ENCODE assay signal across 11 cellular contexts in genomic region chr20:419556-420168, GRCh38. TPM values are rescaled to one million over a fixed set of nuclear protein-coding genes. Genes with fewer than 3 reads are reported as not detected.
A peak's percentile ranks its signal among the peaks of the same experiment; 100 is the strongest.
DNase-seq lines count a peak whose midpoint lies in the region; ATAC-seq and TF ChIP-seq lines count a peak whose summit lies in the region.
"Had no signal": no experiment of that assay in that cellular context is flagged by ENCODE, and none has a peak within 500 bp of the region (broad histone marks: within the 10 kb centered on the region; RNA-seq: fewer than 3 reads in every experiment).

No MANE protein-coding gene starts in this region.

- no peak overlapping the region for H3K9ac ChIP-seq in mammary epithelial cell (ENCODE audit: insufficient read depth, low read length)

- H3K4me3 Mint-ChIP-seq in MCF 10A (ENCODE audit: unreplicated experiment) (no peak overlapping the region), WTC11 (no peak overlapping the region)
- H3K4me3 Mint-ChIP-seq in activated naive CD8-positive, alpha-beta T cell treated with anti-CD3 and anti-CD28 coated beads, Interleukin-2, amount 10 ng/mL, durations not matched to agents 7 days and 5 days = no peak overlapping the region
- H3K4me3 Mint-ChIP-seq: activated CD8-positive, alpha-beta memory T cell treated with anti-CD3 and anti-CD28 coated beads, Interleukin-2, amount 10 ng/mL, durations not matched to agents 7 days and 5 days had no signal

- POLR2A ChIA-PET in MCF 10A (lab: Yijun Ruan, JAX) = interaction anchor here (1.0 kb wide), 1 partner anchor 10 kb away, joined by 3 read pairs; no protein-coding TSS in a partner anchor
- POLR2A ChIA-PET in activated naive CD8-positive, alpha-beta T cell treated with anti-CD3 and anti-CD28 coated beads, Interleukin-2, amount 10 ng/mL, durations not matched to agents 7 days and 5 days (lab: Charles Lee) = interaction anchor here (0.9 kb wide), 1 partner anchor 54 kb away, joined by 7 read pairs; no protein-coding TSS in a partner anchor
- POLR2A ChIA-PET in WTC11 (lab: Charles Lee) = interaction anchor here (1.0 kb wide), 1 partner anchor 12 kb away, joined by 5 read pairs; no protein-coding TSS in a partner anchor

- no peak for TF ChIP-seq POLR2A in spleen (IDR thresholded peaks at IDR 0.05)

- H2AFZ ChIP-seq in mammary epithelial cell (ENCODE audit: low read depth, low read length) = no peak overlapping the region

- dilution Hi-C loops in mammary epithelial cell (cut with HindIII; ENCODE audit: low sequenced_read_pairs) = no loop called here

- no peak overlapping the region for H3K4me3 ChIP-seq in mammary epithelial cell (replicated peaks in 1 of 3; ENCODE audit: insufficient read depth in 1 of 3, low read depth in 2 of 3, low read length in 3 of 3)
- H3K4me3 ChIP-seq in spleen = no peak overlapping the region
- H3K4me3 ChIP-seq: adrenal gland, gastroesophageal sphincter had no signal

- H3K27me3 ChIP-seq in mammary epithelial cell (ENCODE audit: insufficient read depth, low read length) (no peaks in the 10 kb centered on the region), spleen (replicated peaks in 1 of 7) (no peaks in the 10 kb centered on the region)
- H3K27me3 ChIP-seq: adrenal gland, gastroesophageal sphincter had no signal

- H3K36me3 ChIP-seq in mammary epithelial cell (ENCODE audit: insufficient read depth, low read length) = peaks cover 22% of the 10 kb centered on the region
- peaks cover 2 to 96% (median 68%) of the 10 kb centered on the region in 6 donors for H3K36me3 ChIP-seq in spleen

- H3K27ac ChIP-seq in mammary epithelial cell (ENCODE audit: insufficient read depth, low read depth, low read length) (no peak overlapping the region), spleen (peak overlapping the region in 2 of 8 donors; percentile 2 to 24)
- H3K27ac ChIP-seq: adrenal gland, gastroesophageal sphincter had no signal

- H3K9me3 Mint-ChIP-seq in MCF 10A (ENCODE audit: unreplicated experiment) (no peaks in the 10 kb centered on the region), WTC11 (no peaks in the 10 kb centered on the region)
- H3K9me3 Mint-ChIP-seq in activated naive CD8-positive, alpha-beta T cell treated with anti-CD3 and anti-CD28 coated beads, Interleukin-2, amount 10 ng/mL, durations not matched to agents 7 days and 5 days = no peaks in the 10 kb centered on the region

- ATAC-seq in activated naive CD8-positive, alpha-beta T cell treated with anti-CD3 and anti-CD28 coated beads, Interleukin-2, amount 10 ng/mL, durations not matched to agents 7 days and 5 days (ENCODE audit: low read depth) = peak; percentile 15
- ATAC-seq in WTC11 = no peak
- no peak for ATAC-seq in GM19023 (IDR thresholded peaks at IDR 0.05; ENCODE audit: unreplicated experiment)
- no peak for ATAC-seq in HG02884 (IDR thresholded peaks at IDR 0.05; ENCODE audit: unreplicated experiment)
- ATAC-seq: activated CD8-positive, alpha-beta memory T cell treated with anti-CD3 and anti-CD28 coated beads, Interleukin-2, amount 10 ng/mL, durations not matched to agents 7 days and 5 days; gastroesophageal sphincter had no signal

- no peaks in the 10 kb centered on the region for H3K4me1 ChIP-seq in mammary epithelial cell (ENCODE audit: insufficient read depth, low read length)
- peaks cover 0 to 39% (median 26%) of the 10 kb centered on the region in 6 donors for H3K4me1 ChIP-seq in spleen
- H3K4me1 ChIP-seq: gastroesophageal sphincter had no signal

- H3K27ac Mint-ChIP-seq in MCF 10A (ENCODE audit: low read depth, unreplicated experiment) = no peak overlapping the region
- no peak overlapping the region for H3K27ac Mint-ChIP-seq in activated naive CD8-positive, alpha-beta T cell treated with anti-CD3 and anti-CD28 coated beads, Interleukin-2, amount 10 ng/mL, durations not matched to agents 7 days and 5 days
- H3K27ac Mint-ChIP-seq in WTC11 = no peak overlapping the region
- H3K27ac Mint-ChIP-seq: activated CD8-positive, alpha-beta memory T cell treated with anti-CD3 and anti-CD28 coated beads, Interleukin-2, amount 10 ng/mL, durations not matched to agents 7 days and 5 days had no signal

- H3K27me3 Mint-ChIP-seq in MCF 10A (ENCODE audit: insufficient read depth, unreplicated experiment) = no peaks in the 10 kb centered on the region
- H3K27me3 Mint-ChIP-seq in activated naive CD8-positive, alpha-beta T cell treated with anti-CD3 and anti-CD28 coated beads, Interleukin-2, amount 10 ng/mL, durations not matched to agents 7 days and 5 days = no peaks in the 10 kb centered on the region
- no peaks in the 10 kb centered on the region for H3K27me3 Mint-ChIP-seq in WTC11 (ENCODE audit: low read depth)
- H3K27me3 Mint-ChIP-seq: activated CD8-positive, alpha-beta memory T cell treated with anti-CD3 and anti-CD28 coated beads, Interleukin-2, amount 10 ng/mL, durations not matched to agents 7 days and 5 days had no signal

- intact Hi-C loops in mammary epithelial cell (cut with micrococcal nuclease) = no loop called here
- intact Hi-C loops in MCF 10A (cut with micrococcal nuclease) = no loop called here
- intact Hi-C loops in spleen (cut with DNase I; ENCODE audit: low total_unique reads) = no loop called here

- peaks cover 30% of the 10 kb centered on the region for H3K4me1 Mint-ChIP-seq in MCF 10A (ENCODE audit: insufficient read depth, unreplicated experiment)
- H3K4me1 Mint-ChIP-seq in activated naive CD8-positive, alpha-beta T cell treated with anti-CD3 and anti-CD28 coated beads, Interleukin-2, amount 10 ng/mL, durations not matched to agents 7 days and 5 days = peaks cover 23% of the 10 kb centered on the region
- H3K4me1 Mint-ChIP-seq in WTC11 = no peaks in the 10 kb centered on the region; the same call in 1 of the 2 replicates

- H3K36me3 Mint-ChIP-seq in MCF 10A (ENCODE audit: insufficient read depth, unreplicated experiment) = peaks cover 71% of the 10 kb centered on the region
- H3K36me3 Mint-ChIP-seq in activated naive CD8-positive, alpha-beta T cell treated with anti-CD3 and anti-CD28 coated beads, Interleukin-2, amount 10 ng/mL, durations not matched to agents 7 days and 5 days = peaks cover 39% of the 10 kb centered on the region
- H3K36me3 Mint-ChIP-seq in WTC11 = peaks cover 48% of the 10 kb centered on the region

- DNase-seq in mammary epithelial cell (peak; percentile 51), MCF 10A (ENCODE audit: unreplicated experiment) (no peak), NCI-H2081 treated with DMSO at 0.1 percent for 48 hours (lab: John Stamatoyannopoulos, UW) (peak; percentile 78), spleen (peak; percentile 78), WTC11 (ENCODE audit: low spot score) (no peak)
- no peak for DNase-seq in activated naive CD8-positive, alpha-beta T cell treated with anti-CD3 and anti-CD28 coated beads, Interleukin-2, amount 10 ng/mL, durations not matched to agents 7 days and 5 days
- DNase-seq: activated CD8-positive, alpha-beta memory T cell treated with anti-CD3 and anti-CD28 coated beads, Interleukin-2, amount 10 ng/mL, durations not matched to agents 7 days and 5 days; adrenal gland had no signal

- in situ Hi-C loops in mammary epithelial cell (cut with MboI; ENCODE audit: low sequenced_read_pairs in 2 of 2) = no loop called here

- BruUV-seq in mammary epithelial cell (replicated peaks; lab: Mats Ljungman, UMichigan) (no TSS peak), MCF 10A (replicated peaks; lab: Mats Ljungman, UMichigan) (no TSS peak)

- H3K9me3 ChIP-seq in mammary epithelial cell (replicated peaks; ENCODE audit: insufficient read depth, low read length) (no peaks in the 10 kb centered on the region), spleen (no peaks in the 10 kb centered on the region)
- H3K9me3 ChIP-seq: adrenal gland, gastroesophageal sphincter had no signal

- H3K79me2 ChIP-seq in mammary epithelial cell (ENCODE audit: insufficient read depth, low read length) = peaks cover 8% of the 10 kb centered on the region

- no peaks in the 10 kb centered on the region for H4K20me1 ChIP-seq in mammary epithelial cell (ENCODE audit: insufficient read depth, low read length)

- CTCF ChIA-PET in mammary epithelial cell (lab: Charles Lee; ENCODE audit: low non-redundant PET) (no interaction called here), MCF 10A (lab: Yijun Ruan, JAX) (interaction anchor here (0.8 to 0.9 kb wide), 2 partner anchors 10 to 64 kb away, joined by 3 to 6 read pairs; no protein-coding TSS in a partner anchor), WTC11 (lab: Charles Lee) (interaction anchor here (1.0 to 1.5 kb wide), 3 partner anchors 12 to 319 kb away, joined by 3 to 7 read pairs (median 4); partner anchors contain the start of gene RBCK1)

- no peak overlapping the region for H3K4me2 ChIP-seq in mammary epithelial cell (ENCODE audit: insufficient read depth, low read depth, low read length)

- 89% methylated on average over 5 of the region's 32 CpGs for WGBS in mammary epithelial cell (ENCODE audit: low coverage, missing lambda C conversion rate)
- WGBS in spleen, 5 donors = 89 to 94% (median 91%) methylated on average over 19 to 32 of the region's 32 CpGs

- TF ChIP-seq CTCF in mammary epithelial cell (conservative IDR thresholded peaks at IDR 0.05 in 1 of 2, IDR thresholded peaks at IDR 0.05 in 1 of 2; ENCODE audit: extremely low read depth in 1 of 2, insufficient read depth in 1 of 2, low read depth in 1 of 2, low read length in 2 of 2) (no peak), MCF 10A (IDR thresholded peaks at IDR 0.05; ENCODE audit: unreplicated experiment) (no peak), spleen (IDR thresholded peaks at IDR 0.05 in 8 of 11, conservative IDR thresholded peaks at IDR 0.05 in 3 of 11) (no peak), WTC11 (IDR thresholded peaks at IDR 0.05) (no peak)

RNA-seq across cellular contexts. Expression of gene RBCK1, which starts 11.6 kb away (rescaled TPM):
- 100 to 1,000 TPM; 106 to 235 TPM for total RNA-seq in mammary epithelial cell
- polyA plus RNA-seq in mammary epithelial cell = 68.3 TPM
- polyA minus RNA-seq in mammary epithelial cell = 119 TPM
- total RNA-seq in MCF 10A (2022) = 353 and 488 TPM in 2 replicates
- 100 to 1,000 TPM; 156 to 179 TPM for total RNA-seq in activated naive CD8-positive, alpha-beta T cell treated with anti-CD3 and anti-CD28 coated beads, Interleukin-2, amount 10 ng/mL, durations not matched to agents 7 days and 5 days
- total RNA-seq in spleen = 100 to 1,000 TPM in 4 of 7 donors, 10 to 100 TPM in 3; 90.2 to 124 (median 105) TPM
- polyA plus RNA-seq in spleen = 100 to 1,000 TPM in 1 of 3 donors, 10 to 100 TPM in 2; 78.6 to 152 (median 98.9) TPM
- total RNA-seq in WTC11 (2021) = 65.0 to 75.2 TPM (median 69.5 TPM) in 3 replicates

RNA-seq across cellular contexts. Expression of gene TRIB3, which starts 39.1 kb away (rescaled TPM):
- total RNA-seq in mammary epithelial cell = 100 to 1,000 TPM; 238 to 248 TPM
- 117 TPM for polyA plus RNA-seq in mammary epithelial cell
- 43.1 TPM for polyA minus RNA-seq in mammary epithelial cell
- 477 and 598 TPM in 2 replicates for total RNA-seq in MCF 10A (2022)
- 10 to 100 TPM; 24.2 to 26.1 TPM for total RNA-seq in activated naive CD8-positive, alpha-beta T cell treated with anti-CD3 and anti-CD28 coated beads, Interleukin-2, amount 10 ng/mL, durations not matched to agents 7 days and 5 days
- total RNA-seq in spleen = 10 to 100 TPM in 4 of 7 donors, 1 to 10 TPM in 3; 8.3 to 25.7 (median 12.0) TPM
- polyA plus RNA-seq in spleen = 10 to 100 TPM in 2 of 3 donors, 1 to 10 TPM in 1; 5.7 to 11.7 (median 11.6) TPM
- total RNA-seq in WTC11 (2021) = 7.8 to 9.2 TPM (median 8.7 TPM) in 3 replicates

RNA-seq across cellular contexts. Expression of gene TBC1D20, which starts 42.7 kb away (rescaled TPM):
- 10 to 100 TPM; 36.5 to 43.2 TPM for total RNA-seq in mammary epithelial cell
- polyA plus RNA-seq in mammary epithelial cell = 31.9 TPM
- 36.3 TPM for polyA minus RNA-seq in mammary epithelial cell
- 32.5 and 36.0 TPM in 2 replicates for total RNA-seq in MCF 10A (2022)
- 10 to 100 TPM; 36.8 to 38.0 TPM for total RNA-seq in activated naive CD8-positive, alpha-beta T cell treated with anti-CD3 and anti-CD28 coated beads, Interleukin-2, amount 10 ng/mL, durations not matched to agents 7 days and 5 days
- 10 to 100 TPM; 30.6 to 41.0 (median 34.8) TPM for total RNA-seq in spleen
- polyA plus RNA-seq in spleen = 10 to 100 TPM in 2 of 3 donors, 1 to 10 TPM in 1; 9.2 to 15.1 (median 10.3) TPM
- total RNA-seq in WTC11 (2021) = 14.6 to 15.6 TPM (median 15.4 TPM) in 3 replicates

Comparison
In these comparisons a context has a peak if more than half of its experiments do, and no peak if none do; other contexts are left out.
1. DNase-seq: peak in mammary epithelial cell (single experiment), NCI-H2081 treated with DMSO at 0.1 percent for 48 hours (single experiment) and spleen (single experiment); none in MCF 10A (single experiment), activated naive CD8-positive, alpha-beta T cell treated with anti-CD3 and anti-CD28 coated beads, Interleukin-2, amount 10 ng/mL, durations not matched to agents 7 days and 5 days (single experiment) and WTC11 (single experiment).
2. RNA of gene TRIB3, which starts 39.1 kb away (total RNA-seq): 477 to 598 TPM in MCF 10A and 238 to 248 TPM in mammary epithelial cell; 24.2 to 26.1 TPM in activated naive CD8-positive, alpha-beta T cell treated with anti-CD3 and anti-CD28 coated beads, Interleukin-2, amount 10 ng/mL, durations not matched to agents 7 days and 5 days, 8.3 to 25.7 TPM in spleen and 7.8 to 9.2 TPM in WTC11; every median in the first group is over 4 times any median in the second.